Comparison of ENCODE assay signal across 15 cellular contexts in genomic region chr9:121197135-121197534, GRCh38. TPM values are rescaled to one million over a fixed set of nuclear protein-coding genes. Genes with fewer than 3 reads are reported as not detected.
DNase-seq lines count a peak whose midpoint lies in the region; TF ChIP-seq lines count a peak whose summit lies in the region.
"Had no signal": no experiment of that assay in that cellular context is flagged by ENCODE, and none has a peak within 500 bp of the region (broad histone marks: within the 10 kb centered on the region; RNA-seq: fewer than 3 reads in every experiment).

No MANE protein-coding gene starts in this region.

- H3K4me3 Mint-ChIP-seq in activated T-cell treated with anti-CD3 and anti-CD28 coated beads, Interleukin-2, amount 50 U/mL, for 24 hours, result peak overlapping the region; percentile 33
- no peak overlapping the region for H3K4me3 Mint-ChIP-seq in endodermal cell
- H3K4me3 Mint-ChIP-seq in progenitor cell of endocrine pancreas (ENCODE audit: low read depth), result no peak overlapping the region

- no peak for TF ChIP-seq POLR2A in ovary (IDR thresholded peaks at IDR 0.05)

- peaks cover 64% of the 10 kb centered on the region for H4K20me1 ChIP-seq in OCI-LY7 (ENCODE audit: insufficient read depth, low read length)

- CTCF ChIA-PET in OCI-LY7 (lab: Charles Lee; ENCODE audit: unreplicated experiment), result no interaction called here

- TF ChIP-seq EP300 in ovary (IDR thresholded peaks at IDR 0.05), result no peak

- H3K4me1 ChIP-seq in OCI-LY7 (ENCODE audit: insufficient read depth, low read length, poor library complexity, severe bottlenecking) (peaks cover 82% of the 10 kb centered on the region), endodermal cell (ENCODE audit: control insufficient read depth, insufficient read depth, low read length) (peaks cover 10% of the 10 kb centered on the region), ovary (ENCODE audit: insufficient read depth) (peaks cover 7% of the 10 kb centered on the region)

- peaks cover 94% of the 10 kb centered on the region for H3K79me2 ChIP-seq in OCI-LY7 (ENCODE audit: insufficient read depth, low read depth, low read length)

- H3K4me3 ChIP-seq in OCI-LY7 (ENCODE audit: low read depth, low read length, poor library complexity, severe bottlenecking) (peak overlapping the region; percentile 7), endodermal cell (ENCODE audit: low read length) (no peak overlapping the region), ovary (no peak overlapping the region)
- H3K4me3 ChIP-seq: lung had no signal

- TF ChIP-seq CTCF in OCI-LY7 (conservative IDR thresholded peaks at IDR 0.05; ENCODE audit: low read length) (0 out of 2 replicates have a peak, but pooled peaks have one; percentile 37), endodermal cell (conservative IDR thresholded peaks at IDR 0.05) (peak; percentile 30), progenitor cell of endocrine pancreas (IDR thresholded peaks at IDR 0.05; ENCODE audit: unreplicated experiment) (peak; percentile 31), ovary (IDR thresholded peaks at IDR 0.05) (no peak)

- no peak overlapping the region for H2AFZ ChIP-seq in OCI-LY7 (ENCODE audit: low read length)

- H3K27me3 Mint-ChIP-seq in activated T-cell treated with anti-CD3 and anti-CD28 coated beads, Interleukin-2, amount 50 U/mL, for 24 hours, result no peaks in the 10 kb centered on the region
- no peaks in the 10 kb centered on the region for H3K27me3 Mint-ChIP-seq in endodermal cell (ENCODE audit: insufficient read depth)
- no peaks in the 10 kb centered on the region for H3K27me3 Mint-ChIP-seq in progenitor cell of endocrine pancreas

- WGBS in endodermal cell (ENCODE audit: insufficient coverage in 1 of 2, insufficient read length in 1 of 2), 2 experiments, result 100% methylated on average over 1 of the region's 1 CpG
- 90 to 94% (median 91%) methylated on average over 1 of the region's 1 CpG for WGBS in ovary, 3 donors

- H3K9me2 ChIP-seq in OCI-LY7 (ENCODE audit: insufficient read depth, low read length), result no peaks in the 10 kb centered on the region

- no peak for DNase-seq in activated T-cell treated with anti-CD3 and anti-CD28 coated beads, Interleukin-2, amount 50 U/mL, for 24 hours
- no peak for DNase-seq in activated T-cell treated with anti-CD3 and anti-CD28 coated beads, Interleukin-2, amount 50 U/mL, for 1 hour
- no peak for DNase-seq in OCI-LY7 (ENCODE audit: low spot score)
- DNase-seq in endodermal cell, result no peak
- no peak for DNase-seq in progenitor cell of endocrine pancreas (ENCODE audit: low spot score, unreplicated experiment)
- DNase-seq in SIG-M5 (lab: John Stamatoyannopoulos, UW), result no peak
- DNase-seq in ovary, result no peak
- DNase-seq in mesenteric fat pad (ENCODE audit: low spot score), result no peak
- DNase-seq: H7; NCI-H1105; NCI-H446 treated with DMSO at 0.1 percent for 48 hours; posterior cingulate gyrus; SHP77; stimulated activated CD4-positive, alpha-beta T cell treated with anti-CD3 and anti-CD28 coated beads, Interleukin-1b, Interleukin-23, amount 100 ng/mL, for 48 hours had no signal

- H3K9me3 Mint-ChIP-seq in activated T-cell treated with anti-CD3 and anti-CD28 coated beads, Interleukin-2, amount 50 U/mL, for 24 hours, result no peaks in the 10 kb centered on the region
- H3K9me3 Mint-ChIP-seq in endodermal cell (no peaks in the 10 kb centered on the region), progenitor cell of endocrine pancreas (ENCODE audit: low read depth) (no peaks in the 10 kb centered on the region)

- H3K36me3 ChIP-seq in OCI-LY7 (ENCODE audit: insufficient read depth, low read length) (peaks cover 24% of the 10 kb centered on the region; the same call in 1 of the 2 replicates), endodermal cell (ENCODE audit: control insufficient read depth, insufficient read depth, low read length) (no peaks in the 10 kb centered on the region), ovary (no peaks in the 10 kb centered on the region)

- POLR2A ChIA-PET in OCI-LY7 (lab: Charles Lee), result interaction anchor here (0.6 to 0.7 kb wide), 2 partner anchors 12 to 16 kb away, joined by 3 read pairs; no protein-coding TSS in a partner anchor

- peak overlapping the region; percentile 45 for H3K4me2 ChIP-seq in OCI-LY7 (ENCODE audit: low read length)

- H3K9ac ChIP-seq in endodermal cell (ENCODE audit: extremely low read depth, low read length, poor library complexity, severe bottlenecking), result no peak overlapping the region

- H3K36me3 Mint-ChIP-seq in activated T-cell treated with anti-CD3 and anti-CD28 coated beads, Interleukin-2, amount 50 U/mL, for 24 hours (ENCODE audit: low read depth), result peaks cover 44% of the 10 kb centered on the region
- H3K36me3 Mint-ChIP-seq in endodermal cell (ENCODE audit: low read depth), result no peaks in the 10 kb centered on the region
- no peaks in the 10 kb centered on the region for H3K36me3 Mint-ChIP-seq in progenitor cell of endocrine pancreas (ENCODE audit: insufficient read depth)

- H3K27ac Mint-ChIP-seq in activated T-cell treated with anti-CD3 and anti-CD28 coated beads, Interleukin-2, amount 50 U/mL, for 24 hours, result no peak overlapping the region
- H3K27ac Mint-ChIP-seq in endodermal cell (no peak overlapping the region), progenitor cell of endocrine pancreas (no peak overlapping the region)

- H3K27me3 ChIP-seq in endodermal cell (ENCODE audit: control insufficient read depth, insufficient read depth, low read length, poor library complexity, severe bottlenecking) (no peaks in the 10 kb centered on the region), ovary (no peaks in the 10 kb centered on the region)

- H3K9me3 ChIP-seq in OCI-LY7 (ENCODE audit: low read length) (no peaks in the 10 kb centered on the region), endodermal cell (ENCODE audit: control insufficient read depth, low read length) (no peaks in the 10 kb centered on the region), ovary (no peaks in the 10 kb centered on the region)

- intact Hi-C loops in OCI-LY7 (cut with micrococcal nuclease; ENCODE audit: unreplicated experiment) (loop anchor here (2.0 kb wide), 1 partner anchor 14 kb away; no protein-coding TSS in a partner anchor), ovary (cut with DNase I) (no loop called here)

- H3K27ac ChIP-seq in OCI-LY7 (ENCODE audit: low read depth, low read length, poor library complexity, severe bottlenecking) (no peak overlapping the region), endodermal cell (ENCODE audit: low read depth, low read length) (no peak overlapping the region), ovary (no peak overlapping the region)

- H3K4me1 Mint-ChIP-seq in activated T-cell treated with anti-CD3 and anti-CD28 coated beads, Interleukin-2, amount 50 U/mL, for 24 hours (ENCODE audit: low read depth), result peaks cover 72% of the 10 kb centered on the region
- peaks cover 46% of the 10 kb centered on the region for H3K4me1 Mint-ChIP-seq in endodermal cell
- peaks cover 57% of the 10 kb centered on the region for H3K4me1 Mint-ChIP-seq in progenitor cell of endocrine pancreas (ENCODE audit: low read depth)

- no TSS peak for BruUV-seq in OCI-LY7 (replicated peaks; lab: Mats Ljungman, UMichigan)

RNA-seq across cellular contexts. Expression of gene RAB14, which starts 4.5 kb away (rescaled TPM):
- 8.1 and 8.6 TPM in 2 replicates for total RNA-seq in OCI-LY7 (2014; rRNA removed; shearing (Covaris generic))
- total RNA-seq in OCI-LY7 (2022), result 37.1 and 37.2 TPM in 2 replicates
- 10 to 100 TPM; 35.9 to 40.7 TPM for total RNA-seq in endodermal cell
- polyA plus RNA-seq in endodermal cell (2013, experiment 1 of 2), result 47.2 TPM
- 48.1 TPM for polyA plus RNA-seq in endodermal cell (2013, experiment 2 of 2)
- total RNA-seq in progenitor cell of endocrine pancreas, result 53.7 and 55.4 TPM in 2 replicates
- 10 to 100 TPM; 22.9 to 64.4 (median 57.1) TPM for total RNA-seq in ovary
- 10 to 100 TPM; 27.0 to 96.6 TPM for polyA plus RNA-seq in ovary
- 56.9 TPM for total RNA-seq in mesenteric fat pad

Comparison
In these comparisons a context has a peak if more than half of its experiments do, and no peak if none do; other contexts are left out.
1. CTCF ChIP-seq: peak in OCI-LY7 (single experiment), endodermal cell (single experiment) and progenitor cell of endocrine pancreas (single experiment); none in ovary (0 of 3).